ENCODE assay signal across 2 cellular contexts in the genomic region with DNA sequence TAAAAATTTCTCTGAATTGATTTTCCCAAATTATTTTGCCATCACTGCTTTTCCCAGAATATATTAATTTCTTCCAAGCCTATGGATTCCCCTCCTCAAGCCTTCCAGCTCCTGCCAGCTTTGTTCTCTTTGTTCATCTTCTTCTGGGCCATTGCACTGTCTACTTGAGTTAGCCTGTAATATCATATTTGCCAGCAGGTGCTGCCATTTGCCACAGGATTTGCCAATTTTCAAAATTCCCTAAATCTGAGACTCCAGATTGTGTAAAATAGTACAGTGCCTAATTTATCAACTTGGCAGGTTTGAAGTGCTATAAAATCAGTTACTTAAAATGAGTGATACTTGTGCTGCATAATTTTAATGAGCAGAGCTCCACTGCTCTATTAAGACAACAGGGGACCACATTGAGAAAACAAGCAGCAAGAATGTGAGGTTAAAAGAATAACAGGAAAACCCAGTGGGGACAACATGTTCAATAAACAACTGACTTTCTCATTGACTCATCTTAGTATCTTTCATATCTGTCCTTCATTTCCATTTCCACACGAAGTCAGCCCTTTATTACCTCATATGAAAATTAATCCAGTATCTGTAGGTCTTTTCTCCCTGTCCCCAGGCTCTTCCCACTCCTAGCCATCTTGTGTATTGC.
TF ChIP-seq lines count a peak whose summit lies in the region.

No MANE protein-coding gene starts in this region.

TF ChIP-seq in Ishikawa, 13 proteins besides CTCF, POLR2A, EP300 and RAD21 (continued from another document):
- TF ChIP-seq, protein P1, sequence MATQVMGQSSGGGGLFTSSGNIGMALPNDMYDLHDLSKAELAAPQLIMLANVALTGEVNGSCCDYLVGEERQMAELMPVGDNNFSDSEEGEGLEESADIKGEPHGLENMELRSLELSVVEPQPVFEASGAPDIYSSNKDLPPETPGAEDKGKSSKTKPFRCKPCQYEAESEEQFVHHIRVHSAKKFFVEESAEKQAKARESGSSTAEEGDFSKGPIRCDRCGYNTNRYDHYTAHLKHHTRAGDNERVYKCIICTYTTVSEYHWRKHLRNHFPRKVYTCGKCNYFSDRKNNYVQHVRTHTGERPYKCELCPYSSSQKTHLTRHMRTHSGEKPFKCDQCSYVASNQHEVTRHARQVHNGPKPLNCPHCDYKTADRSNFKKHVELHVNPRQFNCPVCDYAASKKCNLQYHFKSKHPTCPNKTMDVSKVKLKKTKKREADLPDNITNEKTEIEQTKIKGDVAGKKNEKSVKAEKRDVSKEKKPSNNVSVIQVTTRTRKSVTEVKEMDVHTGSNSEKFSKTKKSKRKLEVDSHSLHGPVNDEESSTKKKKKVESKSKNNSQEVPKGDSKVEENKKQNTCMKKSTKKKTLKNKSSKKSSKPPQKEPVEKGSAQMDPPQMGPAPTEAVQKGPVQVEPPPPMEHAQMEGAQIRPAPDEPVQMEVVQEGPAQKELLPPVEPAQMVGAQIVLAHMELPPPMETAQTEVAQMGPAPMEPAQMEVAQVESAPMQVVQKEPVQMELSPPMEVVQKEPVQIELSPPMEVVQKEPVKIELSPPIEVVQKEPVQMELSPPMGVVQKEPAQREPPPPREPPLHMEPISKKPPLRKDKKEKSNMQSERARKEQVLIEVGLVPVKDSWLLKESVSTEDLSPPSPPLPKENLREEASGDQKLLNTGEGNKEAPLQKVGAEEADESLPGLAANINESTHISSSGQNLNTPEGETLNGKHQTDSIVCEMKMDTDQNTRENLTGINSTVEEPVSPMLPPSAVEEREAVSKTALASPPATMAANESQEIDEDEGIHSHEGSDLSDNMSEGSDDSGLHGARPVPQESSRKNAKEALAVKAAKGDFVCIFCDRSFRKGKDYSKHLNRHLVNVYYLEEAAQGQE (IDR thresholded peaks at IDR 0.05; ENCODE audit: low read depth): no peak
TF ChIP-seq in Ishikawa: peak in this region for 0.

TF ChIP-seq in liver, 16 proteins besides CTCF, POLR2A, EP300 and RAD21 (continued from another document):
- TF ChIP-seq, protein P2, sequence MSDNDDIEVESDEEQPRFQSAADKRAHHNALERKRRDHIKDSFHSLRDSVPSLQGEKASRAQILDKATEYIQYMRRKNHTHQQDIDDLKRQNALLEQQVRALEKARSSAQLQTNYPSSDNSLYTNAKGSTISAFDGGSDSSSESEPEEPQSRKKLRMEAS (IDR thresholded peaks at IDR 0.05): no peak
- TF ChIP-seq FOXA1 (IDR thresholded peaks at IDR 0.05) (no peak), EGR1 (IDR thresholded peaks at IDR 0.05; ENCODE audit: low read depth in 2 of 2) (no peak), JUND (IDR thresholded peaks at IDR 0.05) (no peak)
